ENCODE assay signal across 23 cellular contexts in genomic region chr13:49315036-49315565, GRCh38.
DNase-seq lines count a peak whose midpoint lies in the region; ATAC-seq and TF ChIP-seq lines count a peak whose summit lies in the region.
"Had no signal": no experiment of that assay in that cellular context is flagged by ENCODE, and none has a peak within 500 bp of the region (broad histone marks: within the 10 kb centered on the region; RNA-seq: fewer than 3 reads in every experiment).

No MANE protein-coding gene starts in this region.

- no peaks in the 10 kb centered on the region for H3K27me3 ChIP-seq in HCT116 (ENCODE audit: insufficient read depth, low read length)
- no peaks in the 10 kb centered on the region for H3K27me3 ChIP-seq in adipocyte (replicated peaks; ENCODE audit: control insufficient read depth, insufficient read depth, low read length)
- no peaks in the 10 kb centered on the region for H3K27me3 ChIP-seq in gastroesophageal sphincter
- H3K27me3 ChIP-seq in stomach: no peaks in the 10 kb centered on the region
- H3K27me3 ChIP-seq: neural progenitor cell, upper lobe of right lung had no signal

- TF ChIP-seq RAD21 in HCT116 (IDR thresholded peaks at IDR 0.05; ENCODE audit: low read depth): no peak

- POLR2A ChIA-PET in HCT116 (lab: Charles Lee): no interaction called here

- no peak overlapping the region for H3K4me2 ChIP-seq in HCT116 (ENCODE audit: low read length)
- H3K4me2 ChIP-seq: neural progenitor cell had no signal

- RAD21 ChIA-PET in HCT116 (lab: Charles Lee; ENCODE audit: low non-redundant PET in 1 of 2, low total read pairs in 2 of 2, uncharacterized antibody in 2 of 2, unreplicated experiment in 2 of 2): no interaction called here

- H3K9me2 ChIP-seq in HCT116 (ENCODE audit: insufficient read depth): no peaks in the 10 kb centered on the region

- H3K9me3 Mint-ChIP-seq in activated naive CD8-positive, alpha-beta T cell treated with anti-CD3 and anti-CD28 coated beads, Interleukin-2, amount 50 U/mL, for 24 hours: no peaks in the 10 kb centered on the region
- H3K9me3 Mint-ChIP-seq: activated T-helper 1 cell treated with anti-CD3 and anti-CD28 coated beads, Interleukin-12 subunit alpha, Interleukin-12 subunit beta, Interleukin-2, Interleukin-4 antibody, amounts not matched to agents 30 ng/mL and 10 ng/mL and 1 ng/mL, durations not matched to agents 14 hours and 24 hours and 36 hours; neural progenitor cell had no signal

- no peaks in the 10 kb centered on the region for H3K27me3 Mint-ChIP-seq in activated naive CD8-positive, alpha-beta T cell treated with anti-CD3 and anti-CD28 coated beads, Interleukin-2, amount 50 U/mL, for 24 hours

- no peak for TF ChIP-seq EP300 in gastroesophageal sphincter (IDR thresholded peaks at IDR 0.05)
- TF ChIP-seq EP300 in stomach (IDR thresholded peaks at IDR 0.05): no peak

- in situ Hi-C loops in KBM-7 (cut with MboI; ENCODE audit: low pct_unique_long_range_greater_than_20kb, low sequenced_read_pairs): loop anchor here (25.0 kb wide), 1 partner anchor 297 kb away; no protein-coding TSS in a partner anchor

- H3K4me1 ChIP-seq in HCT116 (ENCODE audit: control insufficient read depth in 1 of 2, insufficient read depth in 2 of 2, low read length in 2 of 2) (peaks cover 11 to 21% of the 10 kb centered on the region in 2 experiments), adipocyte (ENCODE audit: control insufficient read depth, insufficient read depth, low read length) (peaks cover 30% of the 10 kb centered on the region), gastroesophageal sphincter (peaks cover 7 to 45% (median 8%) of the 10 kb centered on the region in 3 donors), stomach (peaks cover 14 to 39% (median 26%) of the 10 kb centered on the region in 4 donors), mucosa of descending colon (ENCODE audit: low read depth) (no peaks in the 10 kb centered on the region)
- H3K4me1 ChIP-seq: HAP-1, neural progenitor cell, prostate gland had no signal

- no peaks in the 10 kb centered on the region for H3K36me3 Mint-ChIP-seq in activated naive CD8-positive, alpha-beta T cell treated with anti-CD3 and anti-CD28 coated beads, Interleukin-2, amount 50 U/mL, for 24 hours (ENCODE audit: low read depth)
- H3K36me3 Mint-ChIP-seq: neural progenitor cell had no signal

- H3K4me1 Mint-ChIP-seq in activated naive CD8-positive, alpha-beta T cell treated with anti-CD3 and anti-CD28 coated beads, Interleukin-2, amount 50 U/mL, for 24 hours: peaks cover 3% of the 10 kb centered on the region

- no peaks in the 10 kb centered on the region for H3K36me3 ChIP-seq in HCT116 (ENCODE audit: control insufficient read depth in 1 of 2, insufficient read depth in 2 of 2, low read length in 2 of 2)
- H3K36me3 ChIP-seq in adipocyte (ENCODE audit: control insufficient read depth, insufficient read depth, low read length, severe bottlenecking): no peaks in the 10 kb centered on the region
- peaks cover 0 to 32% of the 10 kb centered on the region in 2 donors for H3K36me3 ChIP-seq in gastroesophageal sphincter
- peaks cover 0 to 23% (median 4%) of the 10 kb centered on the region in 4 donors for H3K36me3 ChIP-seq in stomach
- H3K36me3 ChIP-seq in mucosa of descending colon (ENCODE audit: low read depth): no peaks in the 10 kb centered on the region
- H3K36me3 ChIP-seq: HAP-1, neural progenitor cell, prostate gland, upper lobe of right lung had no signal

- CTCF ChIA-PET in HCT116 (lab: Charles Lee): no interaction called here

- DNase-seq in HCT116 (ENCODE audit: low read depth, low spot score) (no peak), adipocyte (ENCODE audit: low read depth) (no peak), stomach (no peak), KBM-7 (no peak), mucosa of descending colon (no peak)
- no peak for DNase-seq in activated naive CD8-positive, alpha-beta T cell treated with anti-CD3 and anti-CD28 coated beads, Interleukin-2, amount 50 U/mL, for 24 hours
- DNase-seq: AML-193; caudate nucleus; DMS79 treated with DMSO at 0.1 percent for 48 hours; MM.1S; NCI-H2171; NCI-H524 treated with DMSO at 0.1 percent for 48 hours; stimulated activated CD4-positive, alpha-beta T cell treated with anti-CD3 and anti-CD28 coated beads, Interleukin-4, amount 100 ng/mL, for 1 hour; stimulated activated naive CD8-positive, alpha-beta T cell treated with anti-CD3 and anti-CD28 coated beads, Interleukin-15, Interleukin-2, amounts not matched to agents 100 U/mL and 50 U/mL, for 24 hours; SW 1271; upper lobe of right lung had no signal

- no peak overlapping the region for H3K27ac ChIP-seq in HCT116 (ENCODE audit: low read depth, low read length)
- H3K27ac ChIP-seq in gastroesophageal sphincter: peak overlapping the region in 3 of 4 donors; percentile 65 to 84 (median 79)
- H3K27ac ChIP-seq in stomach: peak overlapping the region in 4 of 5 donors; percentile 78 to 92 (median 86)
- H3K27ac ChIP-seq: neural progenitor cell had no signal

- TF ChIP-seq POLR2A in HCT116 (IDR thresholded peaks at IDR 0.05; ENCODE audit: borderline replicate concordance, extremely low read depth, insufficient read depth, insufficient read length) (no peak), gastroesophageal sphincter (IDR thresholded peaks at IDR 0.05) (no peak), stomach (IDR thresholded peaks at IDR 0.05) (no peak)

- no peaks in the 10 kb centered on the region for H3K9me3 ChIP-seq in HCT116 (ENCODE audit: control insufficient read depth in 1 of 2, insufficient read depth in 1 of 2, low read depth in 1 of 2, low read length in 2 of 2)
- no peaks in the 10 kb centered on the region for H3K9me3 ChIP-seq in adipocyte (ENCODE audit: control insufficient read depth, low read length)
- H3K9me3 ChIP-seq in gastroesophageal sphincter: no peaks in the 10 kb centered on the region
- no peaks in the 10 kb centered on the region for H3K9me3 ChIP-seq in stomach
- H3K9me3 ChIP-seq in mucosa of descending colon: no peaks in the 10 kb centered on the region
- H3K9me3 ChIP-seq: prostate gland, upper lobe of right lung had no signal

- no peaks in the 10 kb centered on the region for H3K79me2 ChIP-seq in HCT116 (ENCODE audit: insufficient read depth, low read length)

- 100% methylated on average over 3 of the region's 3 CpGs; no CpG with 5 or more reads in 1 of the 2 donors for WGBS in gastroesophageal sphincter (ENCODE audit: low coverage in 1 of 2), 2 donors
- 84 to 94% (median 91%) methylated on average over 3 of the region's 3 CpGs for WGBS in stomach, 5 donors

- no TSS peak for BruUV-seq in HCT116 (replicated peaks; lab: Mats Ljungman, UMichigan)

- peak overlapping the region; percentile 79 for H2AFZ ChIP-seq in HCT116 (ENCODE audit: low read depth, low read length, poor library complexity, severe bottlenecking)
- H2AFZ ChIP-seq: neural progenitor cell had no signal

- ATAC-seq in HCT116 (no peak), gastroesophageal sphincter (no peak), mucosa of descending colon (no peak), HG02798 (IDR thresholded peaks at IDR 0.05; ENCODE audit: poor library complexity, unreplicated experiment) (no peak)
- no peak for ATAC-seq in activated naive CD8-positive, alpha-beta T cell treated with anti-CD3 and anti-CD28 coated beads, Interleukin-2, amount 50 U/mL, for 24 hours
- ATAC-seq: left lobe of liver; stimulated activated naive CD8-positive, alpha-beta T cell treated with anti-CD3 and anti-CD28 coated beads, Interleukin-15, Interleukin-2, amounts not matched to agents 100 U/mL and 50 U/mL, for 24 hours had no signal

- intact Hi-C loops in HCT116 (cut with micrococcal nuclease): no loop called here
- intact Hi-C loops in stomach (cut with DNase I; ENCODE audit: low total_unique reads): no loop called here
- intact Hi-C loops in mucosa of descending colon (cut with DNase I, micrococcal nuclease): no loop called here

- no peak for TF ChIP-seq CTCF in HCT116 (IDR thresholded peaks at IDR 0.05 in 2 of 3, conservative IDR thresholded peaks at IDR 0.05 in 1 of 3; ENCODE audit: borderline replicate concordance in 1 of 3, insufficient read depth in 1 of 3, low read depth in 2 of 3, low read length in 2 of 3)
- no peak for TF ChIP-seq CTCF in gastroesophageal sphincter (IDR thresholded peaks at IDR 0.05)
- no peak for TF ChIP-seq CTCF in stomach (IDR thresholded peaks at IDR 0.05)
- no peak for TF ChIP-seq CTCF in mucosa of descending colon (IDR thresholded peaks at IDR 0.05)

- no peak overlapping the region for H3K4me3 Mint-ChIP-seq in activated naive CD8-positive, alpha-beta T cell treated with anti-CD3 and anti-CD28 coated beads, Interleukin-2, amount 50 U/mL, for 24 hours
- H3K4me3 Mint-ChIP-seq: activated T-helper 1 cell treated with anti-CD3 and anti-CD28 coated beads, Interleukin-12 subunit alpha, Interleukin-12 subunit beta, Interleukin-2, Interleukin-4 antibody, amounts not matched to agents 30 ng/mL and 10 ng/mL and 1 ng/mL, durations not matched to agents 14 hours and 24 hours and 36 hours; neural progenitor cell had no signal

- no peak overlapping the region for H3K27ac Mint-ChIP-seq in activated naive CD8-positive, alpha-beta T cell treated with anti-CD3 and anti-CD28 coated beads, Interleukin-2, amount 50 U/mL, for 24 hours
- H3K27ac Mint-ChIP-seq: activated T-helper 1 cell treated with anti-CD3 and anti-CD28 coated beads, Interleukin-12 subunit alpha, Interleukin-12 subunit beta, Interleukin-2, Interleukin-4 antibody, amounts not matched to agents 30 ng/mL and 10 ng/mL and 1 ng/mL, durations not matched to agents 14 hours and 24 hours and 36 hours; neural progenitor cell had no signal

- no peaks in the 10 kb centered on the region for H4K20me1 ChIP-seq in HCT116 (ENCODE audit: insufficient read depth)

- H3K4me3 ChIP-seq in HCT116 (replicated peaks in 1 of 2; ENCODE audit: low read depth in 1 of 2, low read length in 2 of 2): no peak overlapping the region
- no peak overlapping the region for H3K4me3 ChIP-seq in adipocyte (ENCODE audit: low read length)
- no peak overlapping the region for H3K4me3 ChIP-seq in gastroesophageal sphincter
- H3K4me3 ChIP-seq in stomach: no peak overlapping the region
- H3K4me3 ChIP-seq in mucosa of descending colon: no peak overlapping the region
- H3K4me3 ChIP-seq: HAP-1, neural progenitor cell, prostate gland, upper lobe of right lung had no signal

- H3K9ac ChIP-seq in HCT116 (ENCODE audit: low read length): peak overlapping the region; percentile 48; the same call in 1 of the 2 replicates
- peak overlapping the region; percentile 82 for H3K9ac ChIP-seq in adipocyte (ENCODE audit: low read length)
- H3K9ac ChIP-seq: neural progenitor cell had no signal

TF ChIP-seq in HCT116, 20 proteins besides CTCF, POLR2A, EP300 and RAD21 (continues in another document):
- no peak for TF ChIP-seq ZNF274 (IDR thresholded peaks at IDR 0.05; ENCODE audit: low read depth, low read length)
- no peak for TF ChIP-seq TCF7L2 (IDR thresholded peaks at IDR 0.05; ENCODE audit: borderline replicate concordance, extremely low read depth, insufficient read depth, insufficient read length)
- TF ChIP-seq CBX3 (IDR thresholded peaks at IDR 0.05; ENCODE audit: low read depth): no peak
- no peak for TF ChIP-seq FOSL1 (IDR thresholded peaks at IDR 0.05; ENCODE audit: low read depth)
- TF ChIP-seq SIN3A (IDR thresholded peaks at IDR 0.05; ENCODE audit: low read depth): no peak
- no peak for TF ChIP-seq YY1 (IDR thresholded peaks at IDR 0.05; ENCODE audit: extremely low read depth, insufficient replicate concordance, low read depth, low read length)
- TF ChIP-seq SRF (IDR thresholded peaks at IDR 0.05; ENCODE audit: low read depth): no peak
